ENCODE assay signal across 20 cellular contexts in the genomic region with DNA sequence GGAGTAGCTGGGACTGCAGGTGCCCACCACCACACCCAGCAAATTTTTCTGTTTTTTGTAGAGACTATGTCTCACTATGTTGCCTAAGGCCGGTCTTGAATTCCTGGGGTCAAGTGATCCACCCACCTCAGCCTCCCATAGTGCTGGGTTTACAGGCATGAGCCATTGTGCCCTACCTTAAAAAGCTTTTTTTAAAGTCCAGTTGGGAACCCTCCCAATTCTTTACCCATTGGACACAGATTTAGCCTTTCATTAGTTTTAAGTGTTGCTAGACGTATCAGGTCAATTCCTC. TPM values are rescaled to one million over a fixed set of nuclear protein-coding genes. Genes with fewer than 3 reads are reported as not detected.
DNase-seq lines count a peak whose midpoint lies in the region; ATAC-seq, FAIRE-seq and TF ChIP-seq lines count a peak whose summit lies in the region.
"Had no signal": no experiment of that assay in that cellular context is flagged by ENCODE, and none has a peak within 500 bp of the region (broad histone marks: within the 10 kb centered on the region; RNA-seq: fewer than 3 reads in every experiment).

No MANE protein-coding gene starts in this region.

- no peaks in the 10 kb centered on the region for H3K27me3 Mint-ChIP-seq in activated CD4-positive, alpha-beta T cell treated with anti-CD3 and anti-CD28 coated beads, Interleukin-2, amount 10 ng/mL, durations not matched to agents 7 days and 5 days
- H3K27me3 Mint-ChIP-seq in activated naive CD8-positive, alpha-beta T cell treated with anti-CD3 and anti-CD28 coated beads for 36 hours, result no peaks in the 10 kb centered on the region
- H3K27me3 Mint-ChIP-seq in neural crest cell (ENCODE audit: low read depth), result no peaks in the 10 kb centered on the region

- peaks cover 1% of the 10 kb centered on the region for H3K36me3 Mint-ChIP-seq in activated CD4-positive, alpha-beta T cell treated with anti-CD3 and anti-CD28 coated beads, Interleukin-2, amount 10 ng/mL, durations not matched to agents 7 days and 5 days (ENCODE audit: low read depth)
- peaks cover 5% of the 10 kb centered on the region for H3K36me3 Mint-ChIP-seq in activated naive CD8-positive, alpha-beta T cell treated with anti-CD3 and anti-CD28 coated beads for 36 hours
- H3K36me3 Mint-ChIP-seq in neural crest cell (ENCODE audit: low read depth), result no peaks in the 10 kb centered on the region

- no peak overlapping the region for H3K27ac ChIP-seq in HEK293 (ENCODE audit: extremely low read depth, low read depth, low read length)
- H3K27ac ChIP-seq: pancreas had no signal

- H3K4me1 ChIP-seq in HEK293 (ENCODE audit: control insufficient read depth, insufficient read depth, low read length), result peaks cover 11% of the 10 kb centered on the region

- peak overlapping the region; percentile 50 for H3K4me3 Mint-ChIP-seq in activated CD4-positive, alpha-beta T cell treated with anti-CD3 and anti-CD28 coated beads, Interleukin-2, amount 10 ng/mL, durations not matched to agents 7 days and 5 days
- H3K4me3 Mint-ChIP-seq in activated naive CD8-positive, alpha-beta T cell treated with anti-CD3 and anti-CD28 coated beads for 36 hours, result peak overlapping the region; percentile 72
- peak overlapping the region; percentile 74 for H3K4me3 Mint-ChIP-seq in neural crest cell

- H3K9me3 Mint-ChIP-seq in activated CD4-positive, alpha-beta T cell treated with anti-CD3 and anti-CD28 coated beads, Interleukin-2, amount 10 ng/mL, durations not matched to agents 7 days and 5 days, result no peaks in the 10 kb centered on the region
- no peaks in the 10 kb centered on the region for H3K9me3 Mint-ChIP-seq in activated naive CD8-positive, alpha-beta T cell treated with anti-CD3 and anti-CD28 coated beads for 36 hours
- H3K9me3 Mint-ChIP-seq in neural crest cell, result no peaks in the 10 kb centered on the region

- peaks cover 59% of the 10 kb centered on the region for H3K4me1 Mint-ChIP-seq in activated CD4-positive, alpha-beta T cell treated with anti-CD3 and anti-CD28 coated beads, Interleukin-2, amount 10 ng/mL, durations not matched to agents 7 days and 5 days
- H3K4me1 Mint-ChIP-seq in activated naive CD8-positive, alpha-beta T cell treated with anti-CD3 and anti-CD28 coated beads for 36 hours, result peaks cover 54% of the 10 kb centered on the region
- peaks cover 33% of the 10 kb centered on the region for H3K4me1 Mint-ChIP-seq in neural crest cell

- no peak for DNase-seq in activated CD4-positive, alpha-beta T cell treated with anti-CD3 and anti-CD28 coated beads, Interleukin-2, amount 10 ng/mL, durations not matched to agents 7 days and 5 days
- no peak for DNase-seq in activated CD4-positive, alpha-beta T cell treated with anti-CD3 and anti-CD28 coated beads, Interleukin-2, amount 50 U/mL, for 48 hours
- no peak for DNase-seq in activated naive CD8-positive, alpha-beta T cell treated with anti-CD3 and anti-CD28 coated beads for 36 hours
- DNase-seq in neural crest cell (ENCODE audit: low read depth, low spot score), result no peak
- no peak for DNase-seq in urothelium cell line (ENCODE audit: low spot score)
- DNase-seq in left cardiac atrium, result no peak
- DNase-seq: activated CD8-positive, alpha-beta memory T cell treated with anti-CD3 and anti-CD28 coated beads, Interleukin-2, amount 50 U/mL, for 48 hours; aorta; COR-L47; NCI-H69; pancreas; PC-3; small intestine; upper lobe of right lung had no signal

- FAIRE-seq in urothelium cell line (lab: Jason Lieb, UNC), result no peak
- FAIRE-seq: A549, colon, G401.6, pancreas, small intestine had no signal

- H3K36me3 ChIP-seq in HEK293 (ENCODE audit: control insufficient read depth in 2 of 2, insufficient read depth in 1 of 2, low read length in 2 of 2), result no peaks in the 10 kb centered on the region
- H3K36me3 ChIP-seq: gastroesophageal sphincter, pancreas, upper lobe of right lung had no signal

- ATAC-seq in GM21447 (IDR thresholded peaks at IDR 0.05; ENCODE audit: unreplicated experiment) (no peak), left cardiac atrium (no peak)
- ATAC-seq: A549, gastroesophageal sphincter, pancreas, PC-3, upper lobe of right lung had no signal

- POLR2A ChIA-PET in activated CD4-positive, alpha-beta T cell treated with anti-CD3 and anti-CD28 coated beads, Interleukin-2, amount 10 ng/mL, durations not matched to agents 7 days and 5 days (lab: Charles Lee), result interaction anchor here (0.6 kb wide), 1 partner anchor 125 kb away, joined by 4 read pairs; no protein-coding TSS in a partner anchor
- POLR2A ChIA-PET in HEK293 (lab: Yijun Ruan, JAX), result interaction anchor here (0.6 to 1.3 kb wide), 2 partner anchors 13 to 15 kb away, joined by 7 to 9 read pairs; no protein-coding TSS in a partner anchor

- CTCF ChIA-PET in activated CD4-positive, alpha-beta T cell treated with anti-CD3 and anti-CD28 coated beads, Interleukin-2, amount 10 ng/mL, durations not matched to agents 7 days and 5 days (lab: Charles Lee), result interaction anchor here (0.6 to 4.9 kb wide), 7 partner anchors 11 to 131 kb away, joined by 3 to 20 read pairs (median 4); no protein-coding TSS in a partner anchor
- CTCF ChIA-PET in HEK293 (lab: Yijun Ruan, JAX), result no interaction called here

- H3K9me3 ChIP-seq in HEK293 (ENCODE audit: control insufficient read depth, insufficient read depth, low read depth, low read length), result no peaks in the 10 kb centered on the region
- H3K9me3 ChIP-seq: A549, gastroesophageal sphincter, pancreas, upper lobe of right lung had no signal

- H3K4me3 ChIP-seq in HEK293 (ENCODE audit: low read depth, low read length), result no peak overlapping the region
- H3K4me3 ChIP-seq: A549, gastroesophageal sphincter had no signal

- TF ChIP-seq CTCF in HEK293 (tag by site-specific recombination; IDR thresholded peaks at IDR 0.05) (no peak), neural crest cell (conservative IDR thresholded peaks at IDR 0.05) (no peak)

- H3K27ac Mint-ChIP-seq in activated CD4-positive, alpha-beta T cell treated with anti-CD3 and anti-CD28 coated beads, Interleukin-2, amount 10 ng/mL, durations not matched to agents 7 days and 5 days, result peak overlapping the region; percentile 98
- peak overlapping the region; percentile 82 for H3K27ac Mint-ChIP-seq in activated naive CD8-positive, alpha-beta T cell treated with anti-CD3 and anti-CD28 coated beads for 36 hours
- no peak overlapping the region for H3K27ac Mint-ChIP-seq in neural crest cell (ENCODE audit: unreplicated experiment)

- intact Hi-C loops in left cardiac atrium (cut with DNase I), result no loop called here

TF ChIP-seq in HEK293, 187 proteins besides CTCF, POLR2A, EP300 and RAD21:
- TF ChIP-seq ZNF132 (tag by site-specific recombination; IDR thresholded peaks at IDR 0.05; ENCODE audit: borderline replicate concordance) (no peak), KLF9 (tag by site-specific recombination; IDR thresholded peaks at IDR 0.05; ENCODE audit: low read depth) (no peak), ZNF843 (tag by site-specific recombination; IDR thresholded peaks at IDR 0.05) (no peak), TRIM28 (IDR thresholded peaks at IDR 0.05; ENCODE audit: borderline replicate concordance, low read length) (no peak), ZFHX2 (tag by site-specific recombination; conservative IDR thresholded peaks at IDR 0.05) (peak; percentile 31; the same call in 1 of the 2 replicates), ZNF394 (tag by site-specific recombination; IDR thresholded peaks at IDR 0.05; ENCODE audit: borderline replicate concordance) (peak; percentile 64; the same call in 1 of the 2 replicates), GFI1B (tag by site-specific recombination; IDR thresholded peaks at IDR 0.05) (no peak), EGR2 (tag by site-specific recombination; IDR thresholded peaks at IDR 0.05; ENCODE audit: low read depth) (0 out of 2 replicates have a peak, but pooled peaks have one; percentile 22)
- TF ChIP-seq, protein P1, sequence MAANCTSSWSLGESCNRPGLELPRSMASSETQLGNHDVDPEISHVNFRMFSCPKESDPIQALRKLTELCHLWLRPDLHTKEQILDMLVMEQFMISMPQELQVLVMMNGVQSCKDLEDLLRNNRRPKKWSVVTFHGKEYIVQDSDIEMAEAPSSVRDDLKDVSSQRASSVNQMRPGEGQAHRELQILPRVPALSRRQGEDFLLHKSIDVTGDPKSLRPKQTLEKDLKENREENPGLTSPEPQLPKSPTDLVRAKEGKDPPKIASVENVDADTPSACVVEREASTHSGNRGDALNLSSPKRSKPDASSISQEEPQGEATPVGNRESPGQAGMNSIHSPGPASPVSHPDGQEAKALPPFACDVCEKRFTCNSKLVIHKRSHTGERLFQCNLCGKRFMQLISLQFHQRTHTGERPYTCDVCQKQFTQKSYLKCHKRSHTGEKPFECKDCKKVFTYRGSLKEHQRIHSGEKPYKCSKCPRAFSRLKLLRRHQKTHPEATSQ (tag by site-specific recombination; IDR thresholded peaks at IDR 0.05), result no peak

RNA-seq across cellular contexts. Expression of a gene that starts 1.7 kb away (rescaled TPM):
- total RNA-seq in activated CD4-positive, alpha-beta T cell treated with anti-CD3 and anti-CD28 coated beads, Interleukin-2, amount 10 ng/mL, durations not matched to agents 7 days and 5 days, result 10 to 100 TPM; 30.9 to 40.2 TPM
- total RNA-seq in activated naive CD8-positive, alpha-beta T cell treated with anti-CD3 and anti-CD28 coated beads for 36 hours, result 10 to 100 TPM; 47.6 to 52.2 TPM
- total RNA-seq in neural crest cell (9.1 and 11.2 TPM in 2 replicates), left cardiac atrium (10 to 100 TPM; 18.1 to 22.9 TPM)
